ENCODE assay signal across 25 cellular contexts in the genomic region with DNA sequence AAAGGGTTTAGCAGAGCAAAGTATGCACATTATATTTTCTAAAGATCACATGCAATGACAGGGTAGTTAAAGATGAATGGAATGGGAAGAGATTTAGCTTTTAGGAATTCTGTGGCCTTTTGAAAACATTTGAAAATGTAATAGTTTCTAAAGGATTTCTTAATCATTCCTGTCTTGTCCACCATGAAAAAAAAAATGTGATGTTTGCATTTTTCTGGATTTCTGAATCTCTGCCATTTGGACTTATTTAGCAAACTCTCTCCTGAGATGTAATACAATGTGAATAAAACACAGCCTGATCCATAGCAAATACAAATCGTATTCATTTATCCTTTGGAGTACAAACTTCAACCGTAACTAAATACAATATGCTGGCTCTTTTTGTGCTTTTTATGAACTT.
"Had no signal": no experiment of that assay in that cellular context is flagged by ENCODE, and none has a peak within 500 bp of the region (broad histone marks: within the 10 kb centered on the region; RNA-seq: fewer than 3 reads in every experiment).

No MANE protein-coding gene starts in this region.

- H3K36me3 ChIP-seq: brain microvascular endothelial cell, cardiac muscle cell, Peyer's patch, SJCRH30 had no signal

- H3K27ac Mint-ChIP-seq: activated CD4-positive, alpha-beta memory T cell treated with anti-CD3 and anti-CD28 coated beads for 36 hours; activated CD4-positive, alpha-beta T cell treated with anti-CD3 and anti-CD28 coated beads, Interleukin-2, amount 10 ng/mL, durations not matched to agents 7 days and 5 days; activated naive CD4-positive, alpha-beta T cell treated with anti-CD3 and anti-CD28 coated beads, Interleukin-2, amount 50 U/mL, for 72 hours; activated naive CD8-positive, alpha-beta T cell treated with anti-CD3 and anti-CD28 coated beads, Interleukin-2, amount 50 U/mL, for 24 hours had no signal

- H3K27me3 ChIP-seq: brain microvascular endothelial cell, Peyer's patch, SJCRH30 had no signal

- H3K9me3 ChIP-seq: Peyer's patch, SJCRH30 had no signal

- H3K4me3 ChIP-seq: cardiac muscle cell, Peyer's patch, SJCRH30 had no signal

- H3K9ac ChIP-seq: SK-N-SH had no signal

- H3K4me3 Mint-ChIP-seq: activated CD4-positive, alpha-beta memory T cell treated with anti-CD3 and anti-CD28 coated beads for 36 hours; activated CD4-positive, alpha-beta T cell treated with anti-CD3 and anti-CD28 coated beads, Interleukin-2, amount 10 ng/mL, durations not matched to agents 7 days and 5 days; activated naive CD8-positive, alpha-beta T cell treated with anti-CD3 and anti-CD28 coated beads, Interleukin-2, amount 50 U/mL, for 24 hours; activated T-cell treated with anti-CD3 and anti-CD28 coated beads, Interleukin-2, amount 50 U/mL, for 4 hours had no signal

- H3K27ac ChIP-seq: brain microvascular endothelial cell, cardiac muscle cell, Peyer's patch, RWPE1, SJCRH30, VCaP had no signal

- ATAC-seq: activated naive CD4-positive, alpha-beta T cell treated with anti-CD3 and anti-CD28 coated beads, Interleukin-2, amount 50 U/mL, for 72 hours; activated naive CD8-positive, alpha-beta T cell treated with anti-CD3 and anti-CD28 coated beads, Interleukin-2, amount 50 U/mL, for 24 hours; activated T-cell treated with anti-CD3 and anti-CD28 coated beads, Interleukin-2, amount 50 U/mL, for 4 hours had no signal

- H3K36me3 Mint-ChIP-seq: activated CD4-positive, alpha-beta memory T cell treated with anti-CD3 and anti-CD28 coated beads for 36 hours; activated naive CD4-positive, alpha-beta T cell treated with anti-CD3 and anti-CD28 coated beads, Interleukin-2, amount 50 U/mL, for 72 hours had no signal

- H3K4me1 ChIP-seq: Peyer's patch, SJCRH30 had no signal

- H3K4me1 Mint-ChIP-seq: activated CD4-positive, alpha-beta T cell treated with anti-CD3 and anti-CD28 coated beads, Interleukin-2, amount 10 ng/mL, durations not matched to agents 7 days and 5 days; activated naive CD8-positive, alpha-beta T cell treated with anti-CD3 and anti-CD28 coated beads, Interleukin-2, amount 50 U/mL, for 24 hours had no signal

- H3K9me3 Mint-ChIP-seq: activated CD4-positive, alpha-beta memory T cell treated with anti-CD3 and anti-CD28 coated beads for 36 hours; activated CD4-positive, alpha-beta T cell treated with anti-CD3 and anti-CD28 coated beads, Interleukin-2, amount 10 ng/mL, durations not matched to agents 7 days and 5 days; activated naive CD8-positive, alpha-beta T cell treated with anti-CD3 and anti-CD28 coated beads, Interleukin-2, amount 50 U/mL, for 24 hours; activated T-cell treated with anti-CD3 and anti-CD28 coated beads, Interleukin-2, amount 50 U/mL, for 4 hours had no signal

- DNase-seq: activated CD4-positive, alpha-beta memory T cell treated with anti-CD3 and anti-CD28 coated beads for 36 hours; activated CD4-positive, alpha-beta T cell treated with anti-CD3 and anti-CD28 coated beads, Interleukin-2, amount 10 ng/mL, durations not matched to agents 7 days and 5 days; activated CD4-positive, CD25-positive, alpha-beta regulatory T cell; activated CD8-positive, alpha-beta memory T cell treated with anti-CD3 and anti-CD28 coated beads for 24 hours; activated effector memory CD4-positive, alpha-beta T cell treated with anti-CD3 and anti-CD28 coated beads, Interleukin-2, amount 50 U/mL, for 16 hours; activated naive CD4-positive, alpha-beta T cell treated with Interleukin-2 at 50 U/mL for 16 hours; activated naive CD8-positive, alpha-beta T cell treated with anti-CD3 and anti-CD28 coated beads, Interleukin-2, amount 50 U/mL, for 24 hours; activated T-cell treated with anti-CD3 and anti-CD28 coated beads, Interleukin-2, amount 50 U/mL, for 4 hours; amygdala; brain microvascular endothelial cell; MV-4-11; NCI-H1092 treated with DMSO at 0.1 percent for 48 hours; NCI-H1436; NCI-H1694 treated with DMSO at 0.1 percent for 48 hours; NCI-H2081; NCI-H510A treated with DMSO at 0.1 percent for 48 hours; Peyer's patch; Right ventricle myocardium superior; SJCRH30; SK-N-SH; T-helper 1 cell had no signal

- H3K4me2 ChIP-seq: SK-N-SH had no signal
